12 cellular contexts compared by ENCODE assay signal in the genomic region with DNA sequence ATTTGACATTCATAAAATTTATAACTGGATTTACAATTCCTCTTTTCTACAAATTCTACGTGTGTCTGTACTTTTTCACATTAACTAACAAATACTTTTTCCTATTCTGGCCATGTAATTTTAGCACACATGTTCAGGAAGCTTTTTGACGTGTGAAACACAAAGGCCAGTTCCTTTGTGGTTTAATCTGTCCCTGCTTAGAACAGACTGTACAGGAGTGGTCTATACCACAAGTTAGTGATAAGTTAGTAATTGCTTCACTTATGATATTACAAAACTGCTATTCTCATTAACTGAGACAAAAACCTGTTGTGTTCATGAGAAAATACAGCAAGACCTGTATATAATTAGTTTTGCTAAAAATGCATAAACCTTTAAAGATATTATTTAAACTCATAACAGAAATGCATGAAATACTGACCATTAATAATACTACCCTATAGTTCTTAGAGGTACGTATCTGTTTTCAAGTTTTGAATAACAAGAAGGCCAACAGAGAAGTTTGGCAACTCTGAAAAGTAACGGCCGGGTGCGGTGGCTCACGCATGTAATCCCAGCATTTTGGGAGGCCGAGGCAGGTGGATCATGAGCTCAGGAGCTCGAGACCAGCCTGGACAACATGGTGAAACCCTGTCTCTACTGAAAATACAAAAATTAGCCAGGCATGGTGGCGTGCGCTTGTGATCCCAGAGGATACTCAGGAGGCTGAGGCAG. TPM values are rescaled to one million over a fixed set of nuclear protein-coding genes. Genes with fewer than 3 reads are reported as not detected.
DNase-seq lines count a peak whose midpoint lies in the region; ATAC-seq and TF ChIP-seq lines count a peak whose summit lies in the region.
"Had no signal": no experiment of that assay in that cellular context is flagged by ENCODE, and none has a peak within 500 bp of the region (broad histone marks: within the 10 kb centered on the region; RNA-seq: fewer than 3 reads in every experiment).

No MANE protein-coding gene starts in this region.

- no peaks in the 10 kb centered on the region for H3K27me3 Mint-ChIP-seq in CD4-positive, alpha-beta T cell

- TF ChIP-seq CTCF in MM.1S (IDR thresholded peaks at IDR 0.05; ENCODE audit: low read length) (no peak), foreskin keratinocyte (conservative IDR thresholded peaks at IDR 0.05) (no peak), A673 (conservative IDR thresholded peaks at IDR 0.05; ENCODE audit: low read depth, low read length) (no peak), uterus (IDR thresholded peaks at IDR 0.05) (no peak)
- TF ChIP-seq CTCF in CD4-positive, alpha-beta T cell (IDR thresholded peaks at IDR 0.05): no peak

- H3K36me3 ChIP-seq in MM.1S (replicated peaks; ENCODE audit: insufficient read depth, low read length): no peaks in the 10 kb centered on the region
- H3K36me3 ChIP-seq in A673 (ENCODE audit: insufficient read depth, low read length, poor library complexity, severe bottlenecking): no peaks in the 10 kb centered on the region
- no peaks in the 10 kb centered on the region for H3K36me3 ChIP-seq in uterus
- H3K36me3 ChIP-seq: WERI-Rb-1 had no signal

- CTCF ChIA-PET in A673 (lab: Charles Lee): no interaction called here
- CTCF ChIA-PET in CD4-positive, alpha-beta T cell (lab: Charles Lee): no interaction called here

- TF ChIP-seq POLR2A in GM18505 (IDR thresholded peaks at IDR 0.05; ENCODE audit: borderline replicate concordance, extremely low read depth, insufficient read depth, insufficient read length): no peak
- no peak for TF ChIP-seq POLR2A in uterus (IDR thresholded peaks at IDR 0.05)

- no peak overlapping the region for H3K27ac ChIP-seq in MM.1S (ENCODE audit: low read length)
- H3K27ac ChIP-seq in foreskin keratinocyte: peak overlapping the region; percentile 73
- H3K27ac ChIP-seq in A673 (ENCODE audit: low read depth, low read length, poor library complexity, severe bottlenecking): no peak overlapping the region
- no peak overlapping the region for H3K27ac ChIP-seq in uterus
- H3K27ac ChIP-seq in CD4-positive, alpha-beta T cell (ENCODE audit: low read depth, low read length): no peak overlapping the region
- H3K27ac ChIP-seq: WERI-Rb-1 had no signal

- no peak overlapping the region for H3K9ac ChIP-seq in MM.1S (ENCODE audit: low read length)

- intact Hi-C loops in A673 (cut with micrococcal nuclease; ENCODE audit: unreplicated experiment) (no loop called here), uterus (cut with DNase I; ENCODE audit: low total_unique reads) (no loop called here)
- intact Hi-C loops in CD4-positive, alpha-beta T cell (cut with DNase I, micrococcal nuclease): no loop called here

- H3K27ac Mint-ChIP-seq in CD4-positive, alpha-beta T cell: no peak overlapping the region
- H3K27ac Mint-ChIP-seq: nephron progenitor cell had no signal

- H2AFZ ChIP-seq in MM.1S (ENCODE audit: low read length): no peak overlapping the region

- H3F3A ChIP-seq in MM.1S (ENCODE audit: insufficient read depth, low read length): no peaks in the 10 kb centered on the region

- no peaks in the 10 kb centered on the region for H3K36me3 Mint-ChIP-seq in CD4-positive, alpha-beta T cell (ENCODE audit: low read depth)

- BruUV-seq in A673 (replicated peaks; lab: Mats Ljungman, UMichigan): no TSS peak

- POLR2A ChIA-PET in A673 (lab: Charles Lee; ENCODE audit: low non-redundant PET): no interaction called here
- POLR2A ChIA-PET in CD4-positive, alpha-beta T cell (lab: Charles Lee): no interaction called here

- no peaks in the 10 kb centered on the region for H3K4me1 Mint-ChIP-seq in CD4-positive, alpha-beta T cell (ENCODE audit: low read depth)
- H3K4me1 Mint-ChIP-seq: nephron progenitor cell had no signal

- no peak overlapping the region for H3K4me3 Mint-ChIP-seq in CD4-positive, alpha-beta T cell
- H3K4me3 Mint-ChIP-seq: nephron progenitor cell had no signal

- H3K79me2 ChIP-seq in MM.1S (ENCODE audit: low read length): no peaks in the 10 kb centered on the region

- H3K4me2 ChIP-seq in MM.1S (ENCODE audit: low read depth, low read length): peak overlapping the region; percentile 53

- ATAC-seq in GM18505 (IDR thresholded peaks at IDR 0.05; ENCODE audit: unreplicated experiment) (peak; percentile 61), HG02610 (IDR thresholded peaks at IDR 0.05; ENCODE audit: unreplicated experiment) (peak; percentile 58), foreskin keratinocyte (no peak)
- no peak for ATAC-seq in CD4-positive, alpha-beta T cell (ENCODE audit: poor library complexity)

- DNase-seq in MM.1S: peak; percentile 70
- DNase-seq in foreskin keratinocyte: peak in 1 of 2 donors; percentile 80
- no peak for DNase-seq in A673 (ENCODE audit: low spot score)
- no peak for DNase-seq in HK-2 (ENCODE audit: unreplicated experiment)
- no peak for DNase-seq in uterus
- DNase-seq in CD4-positive, alpha-beta T cell: no peak
- DNase-seq: foreskin melanocyte, NCI-H446 treated with DMSO at 0.1 percent for 48 hours, nephron progenitor cell, WERI-Rb-1 had no signal

- H3K9me3 Mint-ChIP-seq in CD4-positive, alpha-beta T cell: no peaks in the 10 kb centered on the region
- H3K9me3 Mint-ChIP-seq: nephron progenitor cell had no signal

- H3K4me3 ChIP-seq in MM.1S (ENCODE audit: low read length) (0 out of 2 replicates have a peak overlapping the region, but pooled peaks have one; percentile 4), A673 (ENCODE audit: low read depth, low read length, poor library complexity, severe bottlenecking) (no peak overlapping the region), uterus (no peak overlapping the region)

- no peaks in the 10 kb centered on the region for H3K27me3 ChIP-seq in MM.1S (replicated peaks; ENCODE audit: insufficient read depth, low read length)
- H3K27me3 ChIP-seq in foreskin keratinocyte: no peaks in the 10 kb centered on the region
- no peaks in the 10 kb centered on the region for H3K27me3 ChIP-seq in A673 (replicated peaks; ENCODE audit: insufficient read depth, low read depth, low read length, poor library complexity)
- no peaks in the 10 kb centered on the region for H3K27me3 ChIP-seq in uterus
- no peaks in the 10 kb centered on the region for H3K27me3 ChIP-seq in CD4-positive, alpha-beta T cell (ENCODE audit: control insufficient read depth, insufficient read depth, low read length)

- H3K4me1 ChIP-seq in MM.1S (ENCODE audit: low read length) (peaks cover 10% of the 10 kb centered on the region; the same call in 1 of the 2 replicates), foreskin keratinocyte (peaks cover 64% of the 10 kb centered on the region), A673 (ENCODE audit: insufficient read depth, low read length, poor library complexity, severe bottlenecking) (no peaks in the 10 kb centered on the region), uterus (no peaks in the 10 kb centered on the region)

- no peaks in the 10 kb centered on the region for H3K9me3 ChIP-seq in MM.1S (replicated peaks; ENCODE audit: insufficient read depth, low read length)
- no peaks in the 10 kb centered on the region for H3K9me3 ChIP-seq in A673 (ENCODE audit: low read depth, low read length, poor library complexity, severe bottlenecking)
- H3K9me3 ChIP-seq in uterus: no peaks in the 10 kb centered on the region
- no peaks in the 10 kb centered on the region for H3K9me3 ChIP-seq in CD4-positive, alpha-beta T cell (ENCODE audit: control insufficient read depth, low read length)

- H3K9me2 ChIP-seq in MM.1S (replicated peaks; ENCODE audit: insufficient read depth, low read length): no peaks in the 10 kb centered on the region

- no peaks in the 10 kb centered on the region for H4K20me1 ChIP-seq in MM.1S (ENCODE audit: insufficient read depth, low read length)

RNA-seq across cellular contexts. Expression of gene AREG, which starts 13.7 kb away (rescaled TPM):
- total RNA-seq in foreskin keratinocyte (1,077 and 1,617 TPM in 2 replicates), A673 (2021) (not detected in 2 replicates), uterus (under 1 TPM in 2 of 4 donors, not detected in 2; 0.26 to 0.28 TPM)
- polyA plus RNA-seq in foreskin keratinocyte: 980 and 1,643 TPM in 2 replicates
- 10 to 100 TPM; 57.9 to 63.8 TPM for total RNA-seq in CD4-positive, alpha-beta T cell

Comparison
In these comparisons a context has a peak if more than half of its experiments do, and no peak if none do; other contexts are left out.
1. ATAC-seq: peak in GM18505 (single experiment) and HG02610 (single experiment); none in foreskin keratinocyte (single experiment) and CD4-positive, alpha-beta T cell (single experiment).
2. RNA of gene AREG, which starts 13.7 kb away (total RNA-seq): 1,077 to 1,617 TPM in foreskin keratinocyte and 57.9 to 63.8 TPM in CD4-positive, alpha-beta T cell; 0.26 to 0.28 TPM in uterus and not detected in A673; every median in the first group is over 10 times any median in the second.